ENCODE assay signal across 13 cellular contexts in genomic region chr3:46942481-46943236, GRCh38. TPM values are rescaled to one million over a fixed set of nuclear protein-coding genes. Genes with fewer than 3 reads are reported as not detected.
A peak's percentile ranks its signal among the peaks of the same experiment; 100 is the strongest.
DNase-seq lines count a peak whose midpoint lies in the region; ATAC-seq and TF ChIP-seq lines count a peak whose summit lies in the region.
"Had no signal": no experiment of that assay in that cellular context is flagged by ENCODE, and none has a peak within 500 bp of the region (broad histone marks: within the 10 kb centered on the region; RNA-seq: fewer than 3 reads in every experiment).

No MANE protein-coding gene starts in this region.

- H2BK12ac ChIP-seq in trophoblast cell (ENCODE audit: low read length) = no peak overlapping the region

- H3K79me2 ChIP-seq in hepatocyte = peaks cover 87% of the 10 kb centered on the region
- H3K79me2 ChIP-seq in trophoblast cell (ENCODE audit: control insufficient read depth, insufficient read depth, low read length, poor library complexity) = peaks cover 12% of the 10 kb centered on the region

- no peak for ATAC-seq in GM18868 (IDR thresholded peaks at IDR 0.05; ENCODE audit: unreplicated experiment)
- no peak for ATAC-seq in GM19455 (IDR thresholded peaks at IDR 0.05; ENCODE audit: unreplicated experiment)

- peaks cover 4% of the 10 kb centered on the region for H3K79me1 ChIP-seq in trophoblast cell (ENCODE audit: low read length)

- no peak overlapping the region for H3K4me3 ChIP-seq in hepatocyte
- no peak overlapping the region for H3K4me3 ChIP-seq in trophoblast cell (ENCODE audit: low read depth, low read length)
- H3K4me3 ChIP-seq: MG63 had no signal

- H3K27me3 ChIP-seq in hepatocyte (no peaks in the 10 kb centered on the region), trophoblast cell (ENCODE audit: insufficient read depth, low read length) (no peaks in the 10 kb centered on the region)
- H3K27me3 ChIP-seq: MG63 had no signal

- no peaks in the 10 kb centered on the region for H3K9me3 Mint-ChIP-seq in Calu3 (ENCODE audit: low read depth, unreplicated experiment)
- no peaks in the 10 kb centered on the region for H3K9me3 Mint-ChIP-seq in activated T-helper 2 cell treated with anti-CD3 and anti-CD28 coated beads, Interferon-gamma antibody, Interleukin-2, Interleukin-4, amounts not matched to agents 10 μg/mL and 5 μg/mL and 100 μg/mL, durations not matched to agents 14 hours and 24 hours and 36 hours
- H3K9me3 Mint-ChIP-seq: stimulated activated naive CD8-positive, alpha-beta T cell treated with anti-CD3 and anti-CD28 coated beads, Interleukin-15, Interleukin-2, amounts not matched to agents 100 ng/mL and 50 ng/mL, for 24 hours had no signal

- H4K91ac ChIP-seq in trophoblast cell (ENCODE audit: low read depth, low read length) = no peak overlapping the region

- peaks cover 80% of the 10 kb centered on the region for H3K4me1 Mint-ChIP-seq in Calu3 (ENCODE audit: low read depth, unreplicated experiment)
- H3K4me1 Mint-ChIP-seq in activated T-helper 2 cell treated with anti-CD3 and anti-CD28 coated beads, Interferon-gamma antibody, Interleukin-2, Interleukin-4, amounts not matched to agents 10 μg/mL and 5 μg/mL and 100 μg/mL, durations not matched to agents 14 hours and 24 hours and 36 hours (ENCODE audit: low read depth) = peaks cover 62% of the 10 kb centered on the region

- peak overlapping the region; percentile 1 for H3K18ac ChIP-seq in trophoblast cell (ENCODE audit: low read length)

- no peak overlapping the region for H4K8ac ChIP-seq in trophoblast cell (ENCODE audit: low read depth, low read length)

- H3K4me1 ChIP-seq in hepatocyte (ENCODE audit: insufficient read depth) = peaks cover 89% of the 10 kb centered on the region
- peaks cover 39 to 48% of the 10 kb centered on the region in 2 experiments for H3K4me1 ChIP-seq in trophoblast cell (ENCODE audit: control insufficient read depth in 1 of 2, insufficient read depth in 2 of 2, low read length in 2 of 2)

- TF ChIP-seq CTCF in Calu3 (IDR thresholded peaks at IDR 0.05; ENCODE audit: unreplicated experiment) (no peak), hepatocyte (IDR thresholded peaks at IDR 0.05; ENCODE audit: poor library complexity) (no peak)

- no peak overlapping the region for H3K14ac ChIP-seq in trophoblast cell (ENCODE audit: low read length)

- peak overlapping the region; percentile 99 for H3K27ac ChIP-seq in hepatocyte
- no peak overlapping the region for H3K27ac ChIP-seq in trophoblast cell (ENCODE audit: low read depth, low read length)

- no peak overlapping the region for H2BK5ac ChIP-seq in trophoblast cell (ENCODE audit: low read depth, low read length, poor library complexity)

- 78% methylated on average over 12 of the region's 12 CpGs for WGBS in hepatocyte (ENCODE audit: low lambda C conversion rate, missing lambda C conversion rate)
- WGBS in trophoblast cell (ENCODE audit: extremely low coverage, insufficient coverage, insufficient read length) = no CpG with 5 or more reads among the region's 12 CpGs

- H2BK120ac ChIP-seq in trophoblast cell (ENCODE audit: insufficient read depth, low read length, poor library complexity) = no peak overlapping the region

- intact Hi-C loops in Calu3 (cut with micrococcal nuclease; ENCODE audit: unreplicated experiment) = loop anchor here (5.0 kb wide), 1 partner anchor 35 kb away; the partner anchor contains the start of genes CCDC12 and NBEAL2
- intact Hi-C loops in activated T-helper 2 cell treated with anti-CD3 and anti-CD28 coated beads, Interferon-gamma antibody, Interleukin-2, Interleukin-4, amounts not matched to agents 10 μg/mL and 5 μg/mL and 100 μg/mL, durations not matched to agents 14 hours and 24 hours and 36 hours (cut with micrococcal nuclease) = no loop called here

- CTCF ChIA-PET in Calu3 (lab: Charles Lee) = no interaction called here

- peak overlapping the region; percentile 16 for H2AK5ac ChIP-seq in trophoblast cell (ENCODE audit: low read length)

- no peaks in the 10 kb centered on the region for H3K9me2 ChIP-seq in hepatocyte (replicated peaks; ENCODE audit: insufficient read depth)

- peak overlapping the region; percentile 66 for H3K4me2 ChIP-seq in hepatocyte
- H3K4me2 ChIP-seq in trophoblast cell (ENCODE audit: low read length) = no peak overlapping the region

- H3K4me3 Mint-ChIP-seq in Calu3 (ENCODE audit: low read depth, unreplicated experiment) = peak overlapping the region; percentile 63
- H3K4me3 Mint-ChIP-seq in activated T-helper 2 cell treated with anti-CD3 and anti-CD28 coated beads, Interferon-gamma antibody, Interleukin-2, Interleukin-4, amounts not matched to agents 10 μg/mL and 5 μg/mL and 100 μg/mL, durations not matched to agents 14 hours and 24 hours and 36 hours (ENCODE audit: low read depth) = no peak overlapping the region
- H3K4me3 Mint-ChIP-seq: stimulated activated naive CD8-positive, alpha-beta T cell treated with anti-CD3 and anti-CD28 coated beads, Interleukin-15, Interleukin-2, amounts not matched to agents 100 ng/mL and 50 ng/mL, for 24 hours had no signal

- H4K12ac ChIP-seq in trophoblast cell (ENCODE audit: low read depth, low read length) = no peak overlapping the region

- peak overlapping the region; percentile 30 for H3K4ac ChIP-seq in trophoblast cell (ENCODE audit: low read depth, low read length)

- H3K27me3 Mint-ChIP-seq in Calu3 (ENCODE audit: unreplicated experiment) = no peaks in the 10 kb centered on the region
- H3K27me3 Mint-ChIP-seq in activated T-helper 2 cell treated with anti-CD3 and anti-CD28 coated beads, Interferon-gamma antibody, Interleukin-2, Interleukin-4, amounts not matched to agents 10 μg/mL and 5 μg/mL and 100 μg/mL, durations not matched to agents 14 hours and 24 hours and 36 hours (ENCODE audit: low read depth) = no peaks in the 10 kb centered on the region
- H3K27me3 Mint-ChIP-seq: stimulated activated naive CD8-positive, alpha-beta T cell treated with anti-CD3 and anti-CD28 coated beads, Interleukin-15, Interleukin-2, amounts not matched to agents 100 ng/mL and 50 ng/mL, for 24 hours had no signal

- no TSS peak for BruUV-seq in Calu3 (replicated peaks; lab: Mats Ljungman, UMichigan)

- H2AFZ ChIP-seq in hepatocyte (no peak overlapping the region), trophoblast cell (ENCODE audit: insufficient read depth, low read length, poor library complexity) (no peak overlapping the region)

- peak overlapping the region; percentile 97 for H3K27ac Mint-ChIP-seq in Calu3 (ENCODE audit: unreplicated experiment)
- peak overlapping the region; percentile 30 for H3K27ac Mint-ChIP-seq in activated T-helper 2 cell treated with anti-CD3 and anti-CD28 coated beads, Interferon-gamma antibody, Interleukin-2, Interleukin-4, amounts not matched to agents 10 μg/mL and 5 μg/mL and 100 μg/mL, durations not matched to agents 14 hours and 24 hours and 36 hours
- H3K27ac Mint-ChIP-seq: stimulated activated naive CD8-positive, alpha-beta T cell treated with anti-CD3 and anti-CD28 coated beads, Interleukin-15, Interleukin-2, amounts not matched to agents 100 ng/mL and 50 ng/mL, for 24 hours had no signal

- H3K36me3 ChIP-seq in hepatocyte (replicated peaks; ENCODE audit: insufficient read depth, low read depth) = no peaks in the 10 kb centered on the region
- H3K36me3 ChIP-seq in trophoblast cell (ENCODE audit: control insufficient read depth in 1 of 2, insufficient read depth in 2 of 2, low read length in 2 of 2) = peaks cover 33 to 37% of the 10 kb centered on the region in 2 experiments

- peaks cover 3% of the 10 kb centered on the region for H4K20me1 ChIP-seq in hepatocyte (ENCODE audit: insufficient read depth, poor library complexity, severe bottlenecking)

- no peak overlapping the region for H3K23ac ChIP-seq in trophoblast cell (ENCODE audit: low read length)

- no peaks in the 10 kb centered on the region for H3K9me3 ChIP-seq in hepatocyte (ENCODE audit: low read depth)
- H3K9me3 ChIP-seq in trophoblast cell (ENCODE audit: insufficient read depth, low read depth, low read length) = peaks cover 1% of the 10 kb centered on the region
- H3K9me3 ChIP-seq: MG63 had no signal

- H3K9ac ChIP-seq in trophoblast cell (ENCODE audit: low read length) = no peak overlapping the region

- peaks cover 69% of the 10 kb centered on the region for H3K36me3 Mint-ChIP-seq in Calu3 (ENCODE audit: insufficient read depth, unreplicated experiment)
- H3K36me3 Mint-ChIP-seq in activated T-helper 2 cell treated with anti-CD3 and anti-CD28 coated beads, Interferon-gamma antibody, Interleukin-2, Interleukin-4, amounts not matched to agents 10 μg/mL and 5 μg/mL and 100 μg/mL, durations not matched to agents 14 hours and 24 hours and 36 hours (ENCODE audit: low read depth) = peaks cover 66% of the 10 kb centered on the region

- DNase-seq in Calu3 (no peak), hepatocyte (ENCODE audit: low spot score) (no peak), trophoblast cell (no peak), HT-29 (ENCODE audit: low spot score) (no peak), NCI-H2029 (lab: John Stamatoyannopoulos, UW) (no peak)
- no peak for DNase-seq in activated T-helper 2 cell treated with anti-CD3 and anti-CD28 coated beads, Interferon-gamma antibody, Interleukin-2, Interleukin-4, amounts not matched to agents 10 μg/mL and 5 μg/mL and 100 μg/mL, durations not matched to agents 14 hours and 24 hours and 36 hours (ENCODE audit: low spot score)
- DNase-seq: activated CD8-positive, alpha-beta memory T cell treated with anti-CD3 and anti-CD28 coated beads, Interleukin-2, amount 50 U/mL, for 4 hours; foreskin melanocyte; MG63; T-helper 1 cell had no signal

RNA-seq across cellular contexts. Expression of gene CCDC12, which starts 33.9 kb away (rescaled TPM):
- total RNA-seq in Calu3 (2022) (47.3 and 47.5 TPM in 2 replicates), hepatocyte (41.1 and 47.5 TPM in 2 replicates)
- 65.3 and 69.2 TPM in 2 replicates for total RNA-seq in activated T-helper 2 cell treated with anti-CD3 and anti-CD28 coated beads, Interferon-gamma antibody, Interleukin-2, Interleukin-4, amounts not matched to agents 10 μg/mL and 5 μg/mL and 100 μg/mL, durations not matched to agents 14 hours and 24 hours and 36 hours
- polyA plus RNA-seq in hepatocyte = 78.4 and 107 TPM in 2 replicates
- polyA plus RNA-seq in trophoblast cell (2013) = 47.9 and 48.1 TPM in 2 replicates
- 38.2 and 39.4 TPM in 2 replicates for total RNA-seq in HT-29 (2014; rRNA removed; shearing (Covaris generic))

RNA-seq across cellular contexts. Expression of gene NBEAL2, which starts 36.8 kb away (rescaled TPM):
- total RNA-seq in Calu3 (2022) (115 and 143 TPM in 2 replicates), hepatocyte (23.6 and 38.6 TPM in 2 replicates)
- total RNA-seq in activated T-helper 2 cell treated with anti-CD3 and anti-CD28 coated beads, Interferon-gamma antibody, Interleukin-2, Interleukin-4, amounts not matched to agents 10 μg/mL and 5 μg/mL and 100 μg/mL, durations not matched to agents 14 hours and 24 hours and 36 hours = 120 and 129 TPM in 2 replicates
- polyA plus RNA-seq in hepatocyte = 42.2 and 58.5 TPM in 2 replicates
- 18.1 and 18.9 TPM in 2 replicates for polyA plus RNA-seq in trophoblast cell (2013)
- 154 and 168 TPM in 2 replicates for total RNA-seq in HT-29 (2014; rRNA removed; shearing (Covaris generic))
